Comparison of ENCODE assay signal across 1 cellular context in the genomic region with DNA sequence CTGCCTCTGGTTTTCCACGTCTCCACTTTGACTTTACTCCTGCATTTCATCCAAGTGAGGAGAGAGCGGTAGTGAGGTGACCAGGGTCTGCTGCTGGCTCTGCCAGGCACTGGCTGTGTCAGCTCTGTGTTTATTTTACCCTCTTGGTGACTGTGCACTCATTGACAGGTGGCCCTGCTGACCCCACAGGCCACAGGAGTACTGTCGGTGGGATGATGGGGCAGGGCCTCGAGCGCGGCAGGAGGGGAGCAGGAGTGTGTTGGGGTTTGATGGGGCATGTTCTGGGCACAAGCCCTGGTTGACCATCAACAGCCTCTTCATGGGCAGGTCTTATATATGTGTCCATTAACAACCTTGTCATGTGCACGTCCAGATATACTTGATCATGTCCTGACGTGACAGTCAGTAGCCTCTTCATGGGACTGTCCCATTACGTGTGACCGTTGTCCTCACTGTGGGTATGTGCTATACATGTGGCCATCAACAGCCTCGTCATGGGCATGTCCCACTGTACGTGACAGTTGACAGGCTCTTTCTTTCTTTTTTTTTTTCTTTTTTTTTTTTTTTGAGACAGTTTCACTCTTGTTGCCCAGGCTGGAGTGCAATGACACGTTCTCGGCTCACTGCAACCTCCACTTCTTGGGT.
TF ChIP-seq lines count a peak whose summit lies in the region.

No MANE protein-coding gene starts in this region.

TF ChIP-seq in endothelial cell of umbilical vein, 7 proteins besides CTCF, POLR2A, EP300 and RAD21:
- no peak for TF ChIP-seq MYC (IDR thresholded peaks at IDR 0.05; ENCODE audit: low read depth, low read length)
